Comparison of ENCODE assay signal across 19 cellular contexts in genomic region chr22:21829523-21829922, GRCh38.
"Had no signal": no experiment of that assay in that cellular context is flagged by ENCODE, and none has a peak within 500 bp of the region (broad histone marks: within the 10 kb centered on the region; RNA-seq: fewer than 3 reads in every experiment).

No MANE protein-coding gene starts in this region.

- H3K4me3 Mint-ChIP-seq: activated B cell treated with CpG ODN at 0.5 μM for 24 hours; activated CD4-positive, alpha-beta T cell treated with anti-CD3 and anti-CD28 coated beads, Interleukin-2, amount 10 ng/mL, durations not matched to agents 7 days and 5 days; activated naive CD4-positive, alpha-beta T cell treated with anti-CD3 and anti-CD28 coated beads, Interleukin-2, amount 50 U/mL, for 24 hours; mesothelial cell of epicardium; T-helper 1 cell treated with Interleukin-12 subunit alpha and Interleukin-12 subunit beta and Interleukin-4 antibody, amounts not matched to agents 30 μg/mL and 1 μg/mL, for 36 hours had no signal

- ATAC-seq: sciatic nerve had no signal

- H3K27me3 ChIP-seq: spleen had no signal

- H3K36me3 ChIP-seq: prostate gland had no signal

- H3K27ac ChIP-seq: epithelial cell of prostate, prostate gland, SK-N-MC, spleen had no signal

- H3K36me3 Mint-ChIP-seq: mesothelial cell of epicardium had no signal

- H3K4me3 ChIP-seq: prostate gland, SK-N-MC, spleen had no signal

- DNase-seq: activated B cell treated with CpG ODN at 0.5 μM for 24 hours; activated CD4-positive, alpha-beta T cell treated with anti-CD3 and anti-CD28 coated beads, Interleukin-2, amount 10 ng/mL, durations not matched to agents 7 days and 5 days; activated CD8-positive, alpha-beta memory T cell treated with anti-CD3 and anti-CD28 coated beads for 24 hours; activated effector memory CD4-positive, alpha-beta T cell treated with Interleukin-2 at 50 U/mL for 16 hours; anterior cingulate cortex; effector CD8-positive, alpha-beta T cell; nucleus accumbens; spleen; stimulated activated CD4-positive, alpha-beta T cell treated with anti-CD3 and anti-CD28 coated beads, Interleukin-2, amount 100 ng/mL, for 24 hours; stimulated activated naive CD4-positive, alpha-beta T cell; substantia nigra; trophoblast cell had no signal

- H3K27me3 Mint-ChIP-seq: activated B cell treated with CpG ODN at 0.5 μM for 24 hours; activated CD4-positive, alpha-beta T cell treated with anti-CD3 and anti-CD28 coated beads, Interleukin-2, amount 10 ng/mL, durations not matched to agents 7 days and 5 days; activated naive CD4-positive, alpha-beta T cell treated with anti-CD3 and anti-CD28 coated beads, Interleukin-2, amount 50 U/mL, for 24 hours had no signal

- H3K9me3 Mint-ChIP-seq: activated B cell treated with CpG ODN at 0.5 μM for 24 hours; activated CD4-positive, alpha-beta T cell treated with anti-CD3 and anti-CD28 coated beads, Interleukin-2, amount 10 ng/mL, durations not matched to agents 7 days and 5 days; activated naive CD4-positive, alpha-beta T cell treated with anti-CD3 and anti-CD28 coated beads, Interleukin-2, amount 50 U/mL, for 24 hours; T-helper 1 cell treated with Interleukin-12 subunit alpha and Interleukin-12 subunit beta and Interleukin-4 antibody, amounts not matched to agents 30 μg/mL and 1 μg/mL, for 36 hours had no signal

- H3K9me3 ChIP-seq: prostate gland, spleen had no signal

- H3K27ac Mint-ChIP-seq: activated B cell treated with CpG ODN at 0.5 μM for 24 hours; activated CD4-positive, alpha-beta T cell treated with anti-CD3 and anti-CD28 coated beads, Interleukin-2, amount 10 ng/mL, durations not matched to agents 7 days and 5 days; activated naive CD4-positive, alpha-beta T cell treated with anti-CD3 and anti-CD28 coated beads, Interleukin-2, amount 50 U/mL, for 24 hours; mesothelial cell of epicardium; T-helper 1 cell treated with Interleukin-12 subunit alpha and Interleukin-12 subunit beta and Interleukin-4 antibody, amounts not matched to agents 30 μg/mL and 1 μg/mL, for 36 hours had no signal
